15 cellular contexts compared by ENCODE assay signal in genomic region chr11:16743478-16743877, GRCh38.
"Had no signal": no experiment of that assay in that cellular context is flagged by ENCODE, and none has a peak within 500 bp of the region (broad histone marks: within the 10 kb centered on the region; RNA-seq: fewer than 3 reads in every experiment).

No MANE protein-coding gene starts in this region.

- H3K4me3 ChIP-seq: breast epithelium, esophagus squamous epithelium, lower lobe of right lung, sigmoid colon, upper lobe of right lung had no signal

- H3K9me3 Mint-ChIP-seq: immature natural killer cell had no signal

- DNase-seq: activated naive CD4-positive, alpha-beta T cell treated with Interleukin-2 at 50 U/mL for 16 hours; amniotic stem cell; dorsolateral prefrontal cortex; esophagus squamous epithelium; foreskin fibroblast; immature natural killer cell; left cardiac atrium; lower lobe of right lung; midbrain; sigmoid colon; stimulated activated CD4-positive, alpha-beta T cell treated with anti-CD3 and anti-CD28 coated beads, Interleukin-2, amount 100 ng/mL, for 24 hours; stimulated activated naive CD4-positive, alpha-beta T cell; upper lobe of right lung had no signal

- ATAC-seq: left cardiac atrium, lower lobe of right lung, upper lobe of right lung had no signal

- H3K27ac ChIP-seq: breast epithelium, dorsolateral prefrontal cortex, esophagus squamous epithelium, lower lobe of right lung, sigmoid colon, upper lobe of right lung, VCaP had no signal

- H3K27me3 ChIP-seq: breast epithelium, dorsolateral prefrontal cortex, esophagus squamous epithelium, sigmoid colon, upper lobe of right lung had no signal

- H3K9me3 ChIP-seq: breast epithelium, esophagus squamous epithelium, lower lobe of right lung, sigmoid colon, upper lobe of right lung had no signal
